In the genomic region with DNA sequence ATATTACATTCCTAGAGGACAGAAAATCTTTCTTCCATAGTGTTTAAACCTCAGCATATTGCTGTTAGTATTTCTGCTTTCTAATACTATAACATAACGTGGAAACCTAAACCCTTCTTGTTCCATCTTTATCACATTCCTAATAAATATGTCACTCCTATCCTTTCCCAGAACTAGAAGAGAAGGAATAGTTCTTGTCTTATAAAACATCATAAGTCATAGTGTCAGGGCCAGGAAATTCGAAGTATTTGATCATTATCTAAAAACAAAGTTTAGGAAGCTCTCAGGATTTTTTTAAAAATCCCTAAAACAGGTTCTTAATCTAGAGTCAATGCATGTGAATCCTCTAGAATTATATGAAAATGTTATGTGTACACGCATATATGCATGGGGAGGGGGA, we compare ENCODE assay signal across 1 cellular context.
TF ChIP-seq lines count a peak whose summit lies in the region.

No MANE protein-coding gene starts in this region.

TF ChIP-seq in IMR-90, 13 proteins besides CTCF, POLR2A, EP300 and RAD21 (continued from another document):
- TF ChIP-seq, protein P1, sequence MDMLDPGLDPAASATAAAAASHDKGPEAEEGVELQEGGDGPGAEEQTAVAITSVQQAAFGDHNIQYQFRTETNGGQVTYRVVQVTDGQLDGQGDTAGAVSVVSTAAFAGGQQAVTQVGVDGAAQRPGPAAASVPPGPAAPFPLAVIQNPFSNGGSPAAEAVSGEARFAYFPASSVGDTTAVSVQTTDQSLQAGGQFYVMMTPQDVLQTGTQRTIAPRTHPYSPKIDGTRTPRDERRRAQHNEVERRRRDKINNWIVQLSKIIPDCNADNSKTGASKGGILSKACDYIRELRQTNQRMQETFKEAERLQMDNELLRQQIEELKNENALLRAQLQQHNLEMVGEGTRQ (IDR thresholded peaks at IDR 0.05; ENCODE audit: low read depth, low read length): no peak
- TF ChIP-seq SMC3 (IDR thresholded peaks at IDR 0.05; ENCODE audit: low read depth, low read length): no peak
- no peak for TF ChIP-seq MAZ (IDR thresholded peaks at IDR 0.05; ENCODE audit: borderline replicate concordance, low read depth, low read length)
- no peak for TF ChIP-seq RCOR1 (IDR thresholded peaks at IDR 0.05; ENCODE audit: insufficient replicate concordance, low read length)
- no peak for TF ChIP-seq MXI1 (IDR thresholded peaks at IDR 0.05; ENCODE audit: borderline replicate concordance, low read depth, low read length)
- TF ChIP-seq, protein P2, sequence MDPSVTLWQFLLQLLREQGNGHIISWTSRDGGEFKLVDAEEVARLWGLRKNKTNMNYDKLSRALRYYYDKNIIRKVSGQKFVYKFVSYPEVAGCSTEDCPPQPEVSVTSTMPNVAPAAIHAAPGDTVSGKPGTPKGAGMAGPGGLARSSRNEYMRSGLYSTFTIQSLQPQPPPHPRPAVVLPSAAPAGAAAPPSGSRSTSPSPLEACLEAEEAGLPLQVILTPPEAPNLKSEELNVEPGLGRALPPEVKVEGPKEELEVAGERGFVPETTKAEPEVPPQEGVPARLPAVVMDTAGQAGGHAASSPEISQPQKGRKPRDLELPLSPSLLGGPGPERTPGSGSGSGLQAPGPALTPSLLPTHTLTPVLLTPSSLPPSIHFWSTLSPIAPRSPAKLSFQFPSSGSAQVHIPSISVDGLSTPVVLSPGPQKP (IDR thresholded peaks at IDR 0.05; ENCODE audit: borderline replicate concordance, low read depth, low read length): no peak
- TF ChIP-seq BHLHE40 (IDR thresholded peaks at IDR 0.05; ENCODE audit: low read depth, low read length): no peak
- no peak for TF ChIP-seq RFX5 (IDR thresholded peaks at IDR 0.05; ENCODE audit: low read depth, low read length)
- no peak for TF ChIP-seq CHD1 (IDR thresholded peaks at IDR 0.05; ENCODE audit: low read depth, low read length)
- no peak for TF ChIP-seq MAFK (IDR thresholded peaks at IDR 0.05; ENCODE audit: low read depth, low read length)
- no peak for TF ChIP-seq CEBPB (IDR thresholded peaks at IDR 0.05; ENCODE audit: low read depth, low read length)
- TF ChIP-seq NFE2L2 (IDR thresholded peaks at IDR 0.05; ENCODE audit: low read depth, low read length): no peak
TF ChIP-seq in IMR-90: peak in this region for 0.
